In the genomic region with DNA sequence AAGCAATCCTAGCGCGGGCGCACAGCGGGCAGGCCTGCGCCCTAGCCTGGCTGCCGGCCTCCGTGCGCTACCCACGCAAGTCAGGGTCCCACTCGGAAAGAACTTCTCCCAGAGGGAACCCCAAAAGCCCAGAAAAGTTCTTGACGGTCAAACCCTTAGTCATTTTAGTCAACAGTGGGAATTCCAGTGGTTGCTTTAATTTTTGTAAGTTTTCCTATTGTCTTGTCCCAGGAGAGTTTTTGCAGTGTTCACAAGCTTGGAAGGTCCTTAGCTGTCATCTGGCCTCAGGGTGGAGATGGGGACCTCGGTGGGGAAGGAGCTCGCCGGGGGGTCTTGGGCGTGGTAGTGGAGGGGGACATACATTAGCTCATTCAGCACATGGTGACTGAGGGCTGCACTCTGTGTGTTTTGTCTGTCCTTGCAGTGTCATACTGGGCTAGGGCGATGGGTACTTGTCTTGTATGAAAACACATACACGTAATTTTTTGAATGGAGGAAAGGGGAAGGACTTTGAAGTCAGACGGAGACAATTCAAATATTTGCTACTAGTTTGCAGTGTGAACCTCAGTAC, we compare ENCODE assay signal across 1 cellular context.
TF ChIP-seq lines count a peak whose summit lies in the region.

No MANE protein-coding gene starts in this region.

TF ChIP-seq in IMR-90, 13 proteins besides CTCF, POLR2A, EP300 and RAD21:
- TF ChIP-seq MAFK (IDR thresholded peaks at IDR 0.05; ENCODE audit: low read depth, low read length): no peak
- TF ChIP-seq FOS (IDR thresholded peaks at IDR 0.05; ENCODE audit: low read depth, low read length): no peak
- TF ChIP-seq, protein P1, sequence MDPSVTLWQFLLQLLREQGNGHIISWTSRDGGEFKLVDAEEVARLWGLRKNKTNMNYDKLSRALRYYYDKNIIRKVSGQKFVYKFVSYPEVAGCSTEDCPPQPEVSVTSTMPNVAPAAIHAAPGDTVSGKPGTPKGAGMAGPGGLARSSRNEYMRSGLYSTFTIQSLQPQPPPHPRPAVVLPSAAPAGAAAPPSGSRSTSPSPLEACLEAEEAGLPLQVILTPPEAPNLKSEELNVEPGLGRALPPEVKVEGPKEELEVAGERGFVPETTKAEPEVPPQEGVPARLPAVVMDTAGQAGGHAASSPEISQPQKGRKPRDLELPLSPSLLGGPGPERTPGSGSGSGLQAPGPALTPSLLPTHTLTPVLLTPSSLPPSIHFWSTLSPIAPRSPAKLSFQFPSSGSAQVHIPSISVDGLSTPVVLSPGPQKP (IDR thresholded peaks at IDR 0.05; ENCODE audit: borderline replicate concordance, low read depth, low read length): no peak
- no peak for TF ChIP-seq BHLHE40 (IDR thresholded peaks at IDR 0.05; ENCODE audit: low read depth, low read length)
- no peak for TF ChIP-seq RCOR1 (IDR thresholded peaks at IDR 0.05; ENCODE audit: insufficient replicate concordance, low read length)
- TF ChIP-seq NFE2L2 (IDR thresholded peaks at IDR 0.05; ENCODE audit: low read depth, low read length): no peak
- TF ChIP-seq, protein P2, sequence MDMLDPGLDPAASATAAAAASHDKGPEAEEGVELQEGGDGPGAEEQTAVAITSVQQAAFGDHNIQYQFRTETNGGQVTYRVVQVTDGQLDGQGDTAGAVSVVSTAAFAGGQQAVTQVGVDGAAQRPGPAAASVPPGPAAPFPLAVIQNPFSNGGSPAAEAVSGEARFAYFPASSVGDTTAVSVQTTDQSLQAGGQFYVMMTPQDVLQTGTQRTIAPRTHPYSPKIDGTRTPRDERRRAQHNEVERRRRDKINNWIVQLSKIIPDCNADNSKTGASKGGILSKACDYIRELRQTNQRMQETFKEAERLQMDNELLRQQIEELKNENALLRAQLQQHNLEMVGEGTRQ (IDR thresholded peaks at IDR 0.05; ENCODE audit: low read depth, low read length): no peak
- TF ChIP-seq MAZ (IDR thresholded peaks at IDR 0.05; ENCODE audit: borderline replicate concordance, low read depth, low read length): no peak
- TF ChIP-seq CEBPB (IDR thresholded peaks at IDR 0.05; ENCODE audit: low read depth, low read length): no peak
- no peak for TF ChIP-seq MXI1 (IDR thresholded peaks at IDR 0.05; ENCODE audit: borderline replicate concordance, low read depth, low read length)
- no peak for TF ChIP-seq CHD1 (IDR thresholded peaks at IDR 0.05; ENCODE audit: low read depth, low read length)
- TF ChIP-seq RFX5 (IDR thresholded peaks at IDR 0.05; ENCODE audit: low read depth, low read length): no peak
- no peak for TF ChIP-seq SMC3 (IDR thresholded peaks at IDR 0.05; ENCODE audit: low read depth, low read length)
